8 cellular contexts compared by ENCODE assay signal in genomic region chr3:142448424-142448823, GRCh38. TPM values are rescaled to one million over a fixed set of nuclear protein-coding genes. Genes with fewer than 3 reads are reported as not detected.
A peak's percentile ranks its signal among the peaks of the same experiment; 100 is the strongest.
DNase-seq lines count a peak whose midpoint lies in the region; ATAC-seq and TF ChIP-seq lines count a peak whose summit lies in the region.

No MANE protein-coding gene starts in this region.

- peaks cover 40% of the 10 kb centered on the region for H3K4me1 Mint-ChIP-seq in HFFc6 (ENCODE audit: low read depth)

- BruUV-seq in A673 (replicated peaks; lab: Mats Ljungman, UMichigan) (TSS peak; percentile 95), mammary epithelial cell (replicated peaks; lab: Mats Ljungman, UMichigan) (TSS peak; percentile 75)

- POLR2A ChIA-PET in A673 (lab: Charles Lee; ENCODE audit: low non-redundant PET): no interaction called here

- H3K27me3 Mint-ChIP-seq in HFFc6 (ENCODE audit: insufficient read depth): peaks cover 2% of the 10 kb centered on the region

- H3K4me3 ChIP-seq in A673 (ENCODE audit: low read depth, low read length, poor library complexity, severe bottlenecking) (peak overlapping the region; percentile 99), mammary epithelial cell (replicated peaks in 1 of 3; ENCODE audit: insufficient read depth in 1 of 3, low read depth in 2 of 3, low read length in 3 of 3) (peak overlapping the region; percentile 75 to 98 (median 89)), muscle layer of colon (ENCODE audit: low read depth in 1 of 2, low read length in 2 of 2) (peak overlapping the region; percentile 22 to 91)

- no peaks in the 10 kb centered on the region for H3K9me3 Mint-ChIP-seq in HFFc6

- peak overlapping the region; percentile 100 for H3K27ac Mint-ChIP-seq in HFFc6

- H3K9me3 ChIP-seq in A673 (ENCODE audit: low read depth, low read length, poor library complexity, severe bottlenecking) (no peaks in the 10 kb centered on the region), mammary epithelial cell (replicated peaks; ENCODE audit: insufficient read depth, low read length) (no peaks in the 10 kb centered on the region), muscle layer of colon (ENCODE audit: low read length) (no peaks in the 10 kb centered on the region)

- intact Hi-C loops in A673 (cut with micrococcal nuclease; ENCODE audit: unreplicated experiment) (no loop called here), mammary epithelial cell (cut with micrococcal nuclease) (loop anchor here (5.0 kb wide), 1 partner anchor 711 kb away; the partner anchor contains the start of gene RNF7)

- H2AFZ ChIP-seq in mammary epithelial cell (ENCODE audit: low read depth, low read length): peak overlapping the region; percentile 91

- 21% methylated on average over 10 of the region's 10 CpGs for WGBS in mammary epithelial cell (ENCODE audit: low coverage, missing lambda C conversion rate)

- no peak for ATAC-seq in GM18873 (IDR thresholded peaks at IDR 0.05; ENCODE audit: low FRiP score, unreplicated experiment)
- no peak for ATAC-seq in HG02884 (IDR thresholded peaks at IDR 0.05; ENCODE audit: unreplicated experiment)

- H3K4me1 ChIP-seq in A673 (ENCODE audit: insufficient read depth, low read length, poor library complexity, severe bottlenecking): peaks cover 12% of the 10 kb centered on the region
- peaks cover 6% of the 10 kb centered on the region for H3K4me1 ChIP-seq in mammary epithelial cell (ENCODE audit: insufficient read depth, low read length)
- peaks cover 23% of the 10 kb centered on the region for H3K4me1 ChIP-seq in muscle layer of colon (ENCODE audit: insufficient read depth, low read length)

- H3K4me3 Mint-ChIP-seq in HFFc6: peak overlapping the region; percentile 100

- peak overlapping the region; percentile 99 for H3K9ac ChIP-seq in mammary epithelial cell (ENCODE audit: insufficient read depth, low read length)
- H3K9ac ChIP-seq in muscle layer of colon (ENCODE audit: low read length): peak overlapping the region; percentile 98

- H3K79me2 ChIP-seq in mammary epithelial cell (ENCODE audit: insufficient read depth, low read length): peaks cover 43% of the 10 kb centered on the region

- CTCF ChIA-PET in A673 (lab: Charles Lee): no interaction called here
- CTCF ChIA-PET in mammary epithelial cell (lab: Charles Lee; ENCODE audit: low non-redundant PET): no interaction called here

- peak overlapping the region; percentile 90 for H3K4me2 ChIP-seq in mammary epithelial cell (ENCODE audit: insufficient read depth, low read depth, low read length)

- no peak for TF ChIP-seq CTCF in A673 (conservative IDR thresholded peaks at IDR 0.05; ENCODE audit: low read depth, low read length)
- no peak for TF ChIP-seq CTCF in HFFc6 (IDR thresholded peaks at IDR 0.05)
- no peak for TF ChIP-seq CTCF in mammary epithelial cell (conservative IDR thresholded peaks at IDR 0.05 in 1 of 2, IDR thresholded peaks at IDR 0.05 in 1 of 2; ENCODE audit: extremely low read depth in 1 of 2, insufficient read depth in 1 of 2, low read depth in 1 of 2, low read length in 2 of 2)

- H3K27ac ChIP-seq in A673 (ENCODE audit: low read depth, low read length, poor library complexity, severe bottlenecking) (peak overlapping the region; percentile 96), mammary epithelial cell (ENCODE audit: insufficient read depth, low read depth, low read length) (peak overlapping the region; percentile 95), muscle layer of colon (ENCODE audit: low read depth, low read length) (peak overlapping the region; percentile 70)

- peaks cover 20% of the 10 kb centered on the region for H3K36me3 Mint-ChIP-seq in HFFc6 (ENCODE audit: low read depth)

- in situ Hi-C loops in mammary epithelial cell (cut with MboI; ENCODE audit: low sequenced_read_pairs in 2 of 2): no loop called here

- H3K36me3 ChIP-seq in A673 (ENCODE audit: insufficient read depth, low read length, poor library complexity, severe bottlenecking) (no peaks in the 10 kb centered on the region), mammary epithelial cell (ENCODE audit: insufficient read depth, low read length) (peaks cover 2% of the 10 kb centered on the region), muscle layer of colon (ENCODE audit: insufficient read depth, low read length) (peaks cover 3% of the 10 kb centered on the region)

- DNase-seq in A673 (ENCODE audit: low spot score) (no peak), HFFc6 (no peak), mammary epithelial cell (no peak), A172 (ENCODE audit: low spot score) (no peak)
- DNase-seq in effector CD8-positive, alpha-beta T cell (lab: John Stamatoyannopoulos, UW): no peak

- dilution Hi-C loops in mammary epithelial cell (cut with HindIII; ENCODE audit: low sequenced_read_pairs): no loop called here

- no peaks in the 10 kb centered on the region for H4K20me1 ChIP-seq in mammary epithelial cell (ENCODE audit: insufficient read depth, low read length)

- H3K27me3 ChIP-seq in A673 (replicated peaks; ENCODE audit: insufficient read depth, low read depth, low read length, poor library complexity) (no peaks in the 10 kb centered on the region), mammary epithelial cell (ENCODE audit: insufficient read depth, low read length) (no peaks in the 10 kb centered on the region), muscle layer of colon (ENCODE audit: control insufficient read depth in 1 of 2, insufficient read depth in 2 of 2, low read length in 2 of 2) (no peaks in the 10 kb centered on the region)

RNA-seq across cellular contexts. Expression of gene XRN1, which starts 0.6 kb away (rescaled TPM):
- total RNA-seq in A673 (2021) (26.7 and 32.1 TPM in 2 replicates), mammary epithelial cell (10 to 100 TPM; 27.2 to 28.0 TPM)
- total RNA-seq in HFFc6 (2021; fragmentation: NEBNext Ultra II Directional; extraction: Animal tissue kit (Norgen Biotek cat#: 25700)): 10 to 100 TPM; 26.1 to 36.1 (median 31.3) TPM
- 3.8 TPM for polyA plus RNA-seq in mammary epithelial cell
- polyA minus RNA-seq in mammary epithelial cell: 61.9 TPM
- 15.0 and 17.5 TPM in 2 replicates for total RNA-seq in A172 (2014; rRNA removed; shearing (Covaris generic))
